Comparison of ENCODE assay signal across 21 cellular contexts in genomic region chrX:23911436-23911835, GRCh38. TPM values are rescaled to one million over a fixed set of nuclear protein-coding genes. Genes with fewer than 3 reads are reported as not detected.
DNase-seq lines count a peak whose midpoint lies in the region; ATAC-seq and TF ChIP-seq lines count a peak whose summit lies in the region.
"Had no signal": no experiment of that assay in that cellular context is flagged by ENCODE, and none has a peak within 500 bp of the region (broad histone marks: within the 10 kb centered on the region; RNA-seq: fewer than 3 reads in every experiment).

No MANE protein-coding gene starts in this region.

- WGBS in psoas muscle, 3 donors, result 93 to 100% (median 97%) methylated on average over 1 of the region's 1 CpG

- H3K9me3 Mint-ChIP-seq in dendritic cell treated with granulocyte-macrophage colony-stimulating factor and Interleukin-4, amounts not matched to agents 40 ng/mL and 50 ng/mL, for 4 days, result no peaks in the 10 kb centered on the region
- H3K9me3 Mint-ChIP-seq: CD4-positive, CD25-positive, alpha-beta regulatory T cell; CD8-positive, alpha-beta memory T cell had no signal

- TF ChIP-seq CTCF in psoas muscle (IDR thresholded peaks at IDR 0.05), result no peak

- no peak overlapping the region for H3K4me3 ChIP-seq in psoas muscle
- H3K4me3 ChIP-seq: BLaER1, HAP-1 had no signal

- intact Hi-C loops in dendritic cell treated with granulocyte-macrophage colony-stimulating factor and Interleukin-4, amounts not matched to agents 40 ng/mL and 50 ng/mL, for 4 days (cut with micrococcal nuclease), result loop anchor here (2.0 to 10.0 kb wide), 2 partner anchors 53 to 113 kb away; no protein-coding TSS in a partner anchor
- intact Hi-C loops in psoas muscle (cut with DNase I), result no loop called here

- H3K9me3 ChIP-seq in psoas muscle, result no peaks in the 10 kb centered on the region
- H3K9me3 ChIP-seq: BLaER1, Caco-2, HAP-1 had no signal

- H3K27me3 Mint-ChIP-seq in dendritic cell treated with granulocyte-macrophage colony-stimulating factor and Interleukin-4, amounts not matched to agents 40 ng/mL and 50 ng/mL, for 4 days, result no peaks in the 10 kb centered on the region
- H3K27me3 Mint-ChIP-seq: CD4-positive, CD25-positive, alpha-beta regulatory T cell; CD8-positive, alpha-beta memory T cell had no signal

- H3K4me3 Mint-ChIP-seq in dendritic cell treated with granulocyte-macrophage colony-stimulating factor and Interleukin-4, amounts not matched to agents 40 ng/mL and 50 ng/mL, for 4 days, result no peak overlapping the region
- H3K4me3 Mint-ChIP-seq: CD8-positive, alpha-beta memory T cell had no signal

- DNase-seq in NOMO-1 treated with DMSO at 0.1 percent for 48 hours (lab: John Stamatoyannopoulos, UW; ENCODE audit: unreplicated experiment) (peak; percentile 21), NOMO-1 treated with dmso at 0.1 percent for 144 hours (lab: John Stamatoyannopoulos, UW; ENCODE audit: unreplicated experiment) (no peak), CD1c-positive myeloid dendritic cell (ENCODE audit: extremely low spot score) (peak; percentile 67), OCI-M1 (lab: John Stamatoyannopoulos, UW) (peak; percentile 13), DMS153 (lab: John Stamatoyannopoulos, UW) (no peak), COLO668 (lab: John Stamatoyannopoulos, UW; ENCODE audit: unreplicated experiment) (no peak), psoas muscle (no peak)
- DNase-seq: 8988T; Caco-2; CD4-positive, CD25-positive, alpha-beta regulatory T cell; CD8-positive, alpha-beta memory T cell; DMS79; GDM1 had no signal

- peaks cover 0 to 7% (median 0%) of the 10 kb centered on the region in 3 donors for H3K27me3 ChIP-seq in psoas muscle (ENCODE audit: insufficient read depth in 3 of 3, low read length in 2 of 3)
- H3K27me3 ChIP-seq: BLaER1 had no signal

- no peaks in the 10 kb centered on the region for H3K4me1 ChIP-seq in psoas muscle
- H3K4me1 ChIP-seq: Caco-2 had no signal

- ATAC-seq in psoas muscle, result no peak

- no peak overlapping the region for H3K27ac ChIP-seq in psoas muscle
- H3K27ac ChIP-seq: BLaER1 had no signal

- H3K36me3 Mint-ChIP-seq in dendritic cell treated with granulocyte-macrophage colony-stimulating factor and Interleukin-4, amounts not matched to agents 40 ng/mL and 50 ng/mL, for 4 days (ENCODE audit: low read depth), result no peaks in the 10 kb centered on the region
- H3K36me3 Mint-ChIP-seq: CD4-positive, CD25-positive, alpha-beta regulatory T cell; CD8-positive, alpha-beta memory T cell had no signal

- H3K4me1 Mint-ChIP-seq in dendritic cell treated with granulocyte-macrophage colony-stimulating factor and Interleukin-4, amounts not matched to agents 40 ng/mL and 50 ng/mL, for 4 days (ENCODE audit: low read depth), result peaks cover 18% of the 10 kb centered on the region

- no peaks in the 10 kb centered on the region for H3K36me3 ChIP-seq in psoas muscle (ENCODE audit: insufficient read depth in 1 of 2, low read depth in 1 of 2)
- H3K36me3 ChIP-seq: BLaER1, HAP-1 had no signal

- H3K27ac Mint-ChIP-seq in dendritic cell treated with granulocyte-macrophage colony-stimulating factor and Interleukin-4, amounts not matched to agents 40 ng/mL and 50 ng/mL, for 4 days, result peak overlapping the region; percentile 83
- H3K27ac Mint-ChIP-seq: CD4-positive, CD25-positive, alpha-beta regulatory T cell had no signal

RNA-seq across cellular contexts. Expression of gene CXorf58, which starts 3.6 kb away (rescaled TPM):
- under 1 TPM in 2 of 4 donors, not detected in 2; 0.17 to 0.50 TPM for total RNA-seq in psoas muscle
- polyA plus RNA-seq in psoas muscle, result under 1 TPM; 0.08 to 0.26 (median 0.11) TPM
- total RNA-seq: A673; Caco-2; CD4-positive, CD25-positive, alpha-beta regulatory T cell; Daoy; H1; HT-29 had no signal
- polyA plus RNA-seq: AG04450; CD4-positive, CD25-positive, alpha-beta regulatory T cell had no signal

RNA-seq across cellular contexts. Expression of gene APOO, which starts 3.7 kb away (rescaled TPM):
- 10 to 100 TPM; 29.7 to 78.5 (median 56.4) TPM for total RNA-seq in psoas muscle
- polyA plus RNA-seq in psoas muscle, result 10 to 100 TPM; 35.0 to 56.0 (median 43.2) TPM

Comparison
In these comparisons a context has a peak if more than half of its experiments do, and no peak if none do; other contexts are left out.
1. DNase-seq: peak in NOMO-1 treated with DMSO at 0.1 percent for 48 hours (single experiment), CD1c-positive myeloid dendritic cell (single experiment) and OCI-M1 (single experiment); none in NOMO-1 treated with dmso at 0.1 percent for 144 hours (single experiment), DMS153 (single experiment), COLO668 (single experiment) and psoas muscle (0 of 2).